In genomic region chr9:123268950-123269302, GRCh38 we compare ENCODE assay signal across 8 cellular contexts. TPM values are rescaled to one million over a fixed set of nuclear protein-coding genes. Genes with fewer than 3 reads are reported as not detected.
DNase-seq lines count a peak whose midpoint lies in the region; ATAC-seq, FAIRE-seq and TF ChIP-seq lines count a peak whose summit lies in the region.

No MANE protein-coding gene starts in this region.

- peaks cover 55% of the 10 kb centered on the region for H3K27me3 ChIP-seq in ACC112 (ENCODE audit: insufficient read depth, low read length)

- ATAC-seq in naive thymus-derived CD8-positive, alpha-beta T cell, result no peak

- peak overlapping the region in 2 of 3 donors; percentile 78 to 86 for H3K27ac Mint-ChIP-seq in IgD-negative memory B cell
- H3K27ac Mint-ChIP-seq in naive thymus-derived CD8-positive, alpha-beta T cell, result peak overlapping the region in 8 of 10 donors; percentile 43 to 90 (median 79)

- H3K79me2 ChIP-seq in ACC112 (ENCODE audit: control insufficient read depth, insufficient read depth, low read length, unreplicated experiment), result no peaks in the 10 kb centered on the region

- H3K4me3 ChIP-seq in ACC112 (ENCODE audit: low read depth, low read length) (peak overlapping the region; percentile 88), choroid plexus epithelial cell (ENCODE audit: low read depth, low read length) (peak overlapping the region; percentile 67)

- no peaks in the 10 kb centered on the region for H3K9me3 Mint-ChIP-seq in IgD-negative memory B cell
- no peaks in the 10 kb centered on the region for H3K9me3 Mint-ChIP-seq in naive thymus-derived CD8-positive, alpha-beta T cell

- H3K4me1 Mint-ChIP-seq in IgD-negative memory B cell, result peaks cover 31 to 38% (median 37%) of the 10 kb centered on the region in 3 donors
- H3K4me1 Mint-ChIP-seq in naive thymus-derived CD8-positive, alpha-beta T cell, result peaks cover 20 to 41% (median 40%) of the 10 kb centered on the region in 4 donors

- H3K36me3 Mint-ChIP-seq in IgD-negative memory B cell, result peaks cover 2% of the 10 kb centered on the region
- H3K36me3 Mint-ChIP-seq in naive thymus-derived CD8-positive, alpha-beta T cell, result no peaks in the 10 kb centered on the region

- no peak for DNase-seq in choroid plexus epithelial cell (ENCODE audit: low read depth)
- DNase-seq in naive thymus-derived CD8-positive, alpha-beta T cell, result no peak
- no peak for DNase-seq in H54 (ENCODE audit: insufficient read length, low spot score)
- DNase-seq in SKM-1 (lab: John Stamatoyannopoulos, UW; ENCODE audit: unreplicated experiment), result no peak
- DNase-seq in stimulated activated CD4-positive, alpha-beta T cell treated with anti-CD3 and anti-CD28 coated beads, Interleukin-15, amount 100 ng/mL, for 24 hours, result no peak
- no peak for DNase-seq in stimulated activated CD4-positive, alpha-beta T cell treated with anti-CD3 and anti-CD28 coated beads, Interleukin-2, amount 100 ng/mL, for 24 hours

- no peak for TF ChIP-seq CTCF in choroid plexus epithelial cell (conservative IDR thresholded peaks at IDR 0.05; ENCODE audit: low read depth, low read length)

- H3K27ac ChIP-seq in ACC112 (ENCODE audit: low read depth, low read length), result no peak overlapping the region

- H3K36me3 ChIP-seq in ACC112 (ENCODE audit: insufficient read depth, low read length), result no peaks in the 10 kb centered on the region

- POLR2A ChIA-PET in naive thymus-derived CD8-positive, alpha-beta T cell (lab: Charles Lee), result interaction anchor here (0.6 to 1.6 kb wide), 5 partner anchors 25 to 364 kb away, joined by 3 to 6 read pairs (median 4); partner anchors contain the start of gene RC3H2

- no peak for TF ChIP-seq POLR2A in H54 (IDR thresholded peaks at IDR 0.05; ENCODE audit: low read depth, low read length)

- H3K27me3 Mint-ChIP-seq in IgD-negative memory B cell, result no peaks in the 10 kb centered on the region
- H3K27me3 Mint-ChIP-seq in naive thymus-derived CD8-positive, alpha-beta T cell, result no peaks in the 10 kb centered on the region

- H2AFZ ChIP-seq in ACC112 (ENCODE audit: low read length, unreplicated experiment), result peak overlapping the region; percentile 82

- no peaks in the 10 kb centered on the region for H3K4me1 ChIP-seq in ACC112 (ENCODE audit: control insufficient read depth, insufficient read depth, low read length, unreplicated experiment)

- no peak for FAIRE-seq in H54 (lab: Jason Lieb, UNC)

- peak overlapping the region; percentile 75 to 89 (median 86) for H3K4me3 Mint-ChIP-seq in IgD-negative memory B cell
- peak overlapping the region; percentile 46 to 82 (median 76) for H3K4me3 Mint-ChIP-seq in naive thymus-derived CD8-positive, alpha-beta T cell

RNA-seq across cellular contexts. Expression of gene STRBP, which starts 0.5 kb away (rescaled TPM):
- polyA plus RNA-seq in IgD-negative memory B cell, result 78.0 TPM
- total RNA-seq in naive thymus-derived CD8-positive, alpha-beta T cell, result 10 to 100 TPM; 29.9 to 35.0 TPM
- polyA plus RNA-seq in naive thymus-derived CD8-positive, alpha-beta T cell, result 10 to 100 TPM; 18.2 to 28.7 (median 19.9) TPM
